In the genomic region with DNA sequence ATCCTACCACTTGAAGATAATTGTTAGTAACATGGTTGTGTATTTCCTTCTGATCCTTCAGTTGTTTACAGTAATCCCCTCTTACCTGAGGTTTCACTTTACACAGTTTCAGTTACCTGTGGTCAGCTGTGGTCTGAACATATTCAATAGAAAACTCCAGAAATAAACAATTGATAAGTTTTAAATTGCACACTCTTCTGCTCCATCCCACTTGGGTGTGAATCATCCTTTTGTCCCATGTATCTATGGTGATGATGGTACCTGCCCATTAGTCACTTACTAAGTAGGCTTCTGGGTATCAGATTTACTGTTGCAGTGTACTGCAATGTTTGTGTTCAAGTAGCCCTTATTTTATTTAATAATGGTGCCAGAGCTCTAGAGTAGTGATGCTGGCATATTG, we compare ENCODE assay signal across 13 cellular contexts.
DNase-seq lines count a peak whose midpoint lies in the region; ATAC-seq, FAIRE-seq and TF ChIP-seq lines count a peak whose summit lies in the region.
"Had no signal": no experiment of that assay in that cellular context is flagged by ENCODE, and none has a peak within 500 bp of the region (broad histone marks: within the 10 kb centered on the region; RNA-seq: fewer than 3 reads in every experiment).

No MANE protein-coding gene starts in this region.

- in situ Hi-C loops in GM12878 (cut with MboI), result no loop called here

- no peaks in the 10 kb centered on the region for H3K79me2 ChIP-seq in GM12878 (ENCODE audit: control insufficient read depth, insufficient read depth, low read length)

- SMC1A ChIA-PET in GM12878 (lab: Charles Lee; ENCODE audit: uncharacterized antibody, unreplicated experiment), result interaction anchor here (1.1 kb wide), 1 partner anchor 80 kb away, joined by 3 read pairs; no protein-coding TSS in a partner anchor

- peaks cover 13% of the 10 kb centered on the region; the same call in 1 of the 2 replicates for H3K4me1 ChIP-seq in GM12878 (ENCODE audit: control insufficient read depth, insufficient read depth, low read length)
- no peaks in the 10 kb centered on the region for H3K4me1 ChIP-seq in lower lobe of right lung

- H3K4me2 ChIP-seq in GM12878 (ENCODE audit: control insufficient read depth, insufficient read depth), result peak overlapping the region; percentile 26; the same call in 1 of the 2 replicates
- H3K4me2 ChIP-seq: hepatocyte had no signal

- intact Hi-C loops in GM12878 (cut with micrococcal nuclease; ENCODE audit: unreplicated experiment), result loop anchor here (5.0 kb wide), 2 partner anchors 48 to 78 kb away; no protein-coding TSS in a partner anchor
- intact Hi-C loops in lower lobe of right lung (cut with DNase I), result no loop called here
- intact Hi-C loops in dorsolateral prefrontal cortex (cut with DNase I), result no loop called here

- POLR2A ChIA-PET in GM12878 (lab: Charles Lee), result interaction anchor here (0.6 kb wide), 1 partner anchor 14 kb away, joined by 3 read pairs; no protein-coding TSS in a partner anchor

- H3K36me3 ChIP-seq in GM12878 (ENCODE audit: control insufficient read depth in 2 of 2, insufficient read depth in 2 of 2, low read length in 1 of 2) (no peaks in the 10 kb centered on the region), lower lobe of right lung (no peaks in the 10 kb centered on the region)

- no peak for TF ChIP-seq EP300 in GM12878 (IDR thresholded peaks at IDR 0.05; ENCODE audit: borderline replicate concordance in 1 of 2, control insufficient read depth in 1 of 2, low read depth in 2 of 2, low read length in 2 of 2)

- H3K27me3 ChIP-seq in GM12878 (replicated peaks in 1 of 2; ENCODE audit: control insufficient read depth in 2 of 2, insufficient read depth in 2 of 2, low read length in 1 of 2) (no peaks in the 10 kb centered on the region), lower lobe of right lung (ENCODE audit: low read depth) (no peaks in the 10 kb centered on the region), dorsolateral prefrontal cortex (no peaks in the 10 kb centered on the region)
- H3K27me3 ChIP-seq: hepatocyte had no signal

- TF ChIP-seq POLR2A in GM12878 (IDR thresholded peaks at IDR 0.05; ENCODE audit: low read depth, low read length), result no peak

- TF ChIP-seq CTCF in GM12878 (IDR thresholded peaks at IDR 0.05 in 2 of 3, conservative IDR thresholded peaks at IDR 0.05 in 1 of 3; ENCODE audit: control insufficient read depth in 2 of 3, extremely low read depth in 1 of 3, insufficient read depth in 1 of 3, low read depth in 3 of 3, low read length in 3 of 3) (no peak), lower lobe of right lung (IDR thresholded peaks at IDR 0.05) (no peak), dorsolateral prefrontal cortex (IDR thresholded peaks at IDR 0.05 in 54 of 56, conservative IDR thresholded peaks at IDR 0.05 in 2 of 56; ENCODE audit: low read depth in 1 of 56, partially characterized antibody in 56 of 56) (no peak)

- H3K27ac ChIP-seq in GM12878 (ENCODE audit: control insufficient read depth, insufficient read depth), result no peak overlapping the region
- H3K27ac ChIP-seq in lower lobe of right lung, result no peak overlapping the region
- H3K27ac ChIP-seq in dorsolateral prefrontal cortex, result no peak overlapping the region
- H3K27ac ChIP-seq: C4-2B, hepatocyte had no signal

- H3K4me3 ChIP-seq in GM12878 (no peak overlapping the region), lower lobe of right lung (no peak overlapping the region), dorsolateral prefrontal cortex (no peak overlapping the region)
- H3K4me3 ChIP-seq: hepatocyte had no signal

- CTCF ChIA-PET in GM12878 (lab: Yijun Ruan, JAX), result interaction anchor here (1.7 kb wide), 1 partner anchor 59 kb away, joined by 4 read pairs; no protein-coding TSS in a partner anchor

- no peak overlapping the region for H3K9ac ChIP-seq in GM12878 (ENCODE audit: control insufficient read depth, insufficient read depth, low read length)

- RAD21 ChIA-PET in GM12878 (lab: Charles Lee; ENCODE audit: unreplicated experiment), result interaction anchor here (1.9 kb wide), 1 partner anchor 47 kb away, joined by 5 read pairs; no protein-coding TSS in a partner anchor

- no peak for FAIRE-seq in GM12878 (lab: Jason Lieb, UNC)
- FAIRE-seq: GM19239 had no signal

- H3K9me3 ChIP-seq in GM12878 (replicated peaks; ENCODE audit: control insufficient read depth, insufficient read depth, low read length), result no peaks in the 10 kb centered on the region
- no peaks in the 10 kb centered on the region for H3K9me3 ChIP-seq in lower lobe of right lung

- no peaks in the 10 kb centered on the region for H4K20me1 ChIP-seq in GM12878 (ENCODE audit: control insufficient read depth, insufficient read depth)

- peak; percentile 67 for ATAC-seq in GM18520 (IDR thresholded peaks at IDR 0.05; ENCODE audit: unreplicated experiment)
- peak; percentile 50 for ATAC-seq in HG03378 (IDR thresholded peaks at IDR 0.05; ENCODE audit: unreplicated experiment)
- peak; percentile 87 for ATAC-seq in GM12878
- no peak for ATAC-seq in lower lobe of right lung

- H2AFZ ChIP-seq in GM12878 (ENCODE audit: control insufficient read depth, low read depth, low read length), result no peak overlapping the region
- H2AFZ ChIP-seq: hepatocyte had no signal

- DNase-seq in COLO668 (lab: John Stamatoyannopoulos, UW; ENCODE audit: unreplicated experiment) (peak; percentile 35), GM12878 (ENCODE audit: low read depth, low spot score) (peak; percentile 21), lower lobe of right lung (no peak), NCI-H526 (lab: John Stamatoyannopoulos, UW) (no peak), iPS-NIHi7 (ENCODE audit: extremely low spot score) (no peak), dorsolateral prefrontal cortex (no peak)
- DNase-seq: activated CD4-positive, alpha-beta T cell treated with anti-CD3 and anti-CD28 coated beads, Interleukin-2, amount 50 U/mL, for 1 hour; mesendoderm had no signal

- no TSS peak for BruUV-seq in GM12878 (replicated peaks; lab: Mats Ljungman, UMichigan)

- TF ChIP-seq RAD21 in GM12878 (IDR thresholded peaks at IDR 0.05; ENCODE audit: insufficient read depth, low read depth, low read length), result no peak

TF ChIP-seq in GM12878, 131 proteins besides CTCF, POLR2A, EP300 and RAD21 (continues in another document):
- TF ChIP-seq TARDBP (IDR thresholded peaks at IDR 0.05; ENCODE audit: borderline replicate concordance) (no peak), IKZF2 (IDR thresholded peaks at IDR 0.05) (no peak), SIN3A (IDR thresholded peaks at IDR 0.05; ENCODE audit: low read depth, low read length) (no peak), LARP7 (IDR thresholded peaks at IDR 0.05) (no peak), POLR2AphosphoS2 (IDR thresholded peaks at IDR 0.05; ENCODE audit: low read depth, low read length) (no peak), SMARCA5 (IDR thresholded peaks at IDR 0.05) (no peak), PBX3 (IDR thresholded peaks at IDR 0.05; ENCODE audit: insufficient replicate concordance, low read depth, low read length) (no peak), JUNB (IDR thresholded peaks at IDR 0.05) (peak; percentile 53; the same call in 1 of the 2 replicates), ZNF24 (IDR thresholded peaks at IDR 0.05) (no peak), RUNX3 (IDR thresholded peaks at IDR 0.05; ENCODE audit: low read length) (peak; percentile 92), MTA2 (IDR thresholded peaks at IDR 0.05; ENCODE audit: low read depth) (no peak), MYC (IDR thresholded peaks at IDR 0.05; ENCODE audit: insufficient read depth, insufficient read length, insufficient replicate concordance, low read length, severe bottlenecking) (no peak), POLR2AphosphoS5 (IDR thresholded peaks at IDR 0.05; ENCODE audit: low read length) (no peak)
- TF ChIP-seq, protein P1, sequence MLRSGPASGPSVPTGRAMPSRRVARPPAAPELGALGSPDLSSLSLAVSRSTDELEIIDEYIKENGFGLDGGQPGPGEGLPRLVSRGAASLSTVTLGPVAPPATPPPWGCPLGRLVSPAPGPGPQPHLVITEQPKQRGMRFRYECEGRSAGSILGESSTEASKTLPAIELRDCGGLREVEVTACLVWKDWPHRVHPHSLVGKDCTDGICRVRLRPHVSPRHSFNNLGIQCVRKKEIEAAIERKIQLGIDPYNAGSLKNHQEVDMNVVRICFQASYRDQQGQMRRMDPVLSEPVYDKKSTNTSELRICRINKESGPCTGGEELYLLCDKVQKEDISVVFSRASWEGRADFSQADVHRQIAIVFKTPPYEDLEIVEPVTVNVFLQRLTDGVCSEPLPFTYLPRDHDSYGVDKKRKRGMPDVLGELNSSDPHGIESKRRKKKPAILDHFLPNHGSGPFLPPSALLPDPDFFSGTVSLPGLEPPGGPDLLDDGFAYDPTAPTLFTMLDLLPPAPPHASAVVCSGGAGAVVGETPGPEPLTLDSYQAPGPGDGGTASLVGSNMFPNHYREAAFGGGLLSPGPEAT (IDR thresholded peaks at IDR 0.05; ENCODE audit: low read depth), result no peak
- TF ChIP-seq, protein P2, sequence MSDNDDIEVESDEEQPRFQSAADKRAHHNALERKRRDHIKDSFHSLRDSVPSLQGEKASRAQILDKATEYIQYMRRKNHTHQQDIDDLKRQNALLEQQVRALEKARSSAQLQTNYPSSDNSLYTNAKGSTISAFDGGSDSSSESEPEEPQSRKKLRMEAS (IDR thresholded peaks at IDR 0.05; ENCODE audit: low read depth, low read length), result no peak

Comparison
In these comparisons a context has a peak if more than half of its experiments do, and no peak if none do; other contexts are left out.
1. DNase-seq: peak in COLO668 (single experiment) and GM12878 (single experiment); none in lower lobe of right lung (single experiment), NCI-H526 (0 of 2), iPS-NIHi7 (single experiment) and dorsolateral prefrontal cortex (0 of 10).
2. ATAC-seq: peak in GM18520 (single experiment), HG03378 (single experiment) and GM12878 (single experiment); none in lower lobe of right lung (0 of 2).